In genomic region chr9:93941493-93941892, GRCh38 we compare ENCODE assay signal across 22 cellular contexts. TPM values are rescaled to one million over a fixed set of nuclear protein-coding genes. Genes with fewer than 3 reads are reported as not detected.
"Had no signal": no experiment of that assay in that cellular context is flagged by ENCODE, and none has a peak within 500 bp of the region (broad histone marks: within the 10 kb centered on the region; RNA-seq: fewer than 3 reads in every experiment).

No MANE protein-coding gene starts in this region.

- ATAC-seq: activated CD8-positive, alpha-beta memory T cell treated with anti-CD3 and anti-CD28 coated beads, Interleukin-2, amount 10 ng/mL, durations not matched to agents 7 days and 5 days; activated CD8-positive, alpha-beta T cell treated with anti-CD3 and anti-CD28 coated beads, Interleukin-2, amount 10 ng/mL, durations not matched to agents 7 days and 5 days; heart right ventricle; left lung; lower lobe of right lung; naive thymus-derived CD8-positive, alpha-beta T cell; WTC11 had no signal

- H3K4me3 ChIP-seq: breast epithelium, heart right ventricle, left lung, lower lobe of right lung, right atrium auricular region, thoracic aorta had no signal

- H3K9me3 ChIP-seq: breast epithelium, heart right ventricle, left lung, lower lobe of right lung, right atrium auricular region, thoracic aorta had no signal

- H3K27ac ChIP-seq: breast epithelium, heart right ventricle, left lung, lower lobe of right lung, right atrium auricular region, thoracic aorta had no signal

- H3K36me3 ChIP-seq: breast epithelium, heart right ventricle, left lung, lower lobe of right lung, right atrium auricular region, thoracic aorta had no signal

- DNase-seq: activated CD8-positive, alpha-beta memory T cell treated with anti-CD3 and anti-CD28 coated beads, Interleukin-2, amount 10 ng/mL, durations not matched to agents 7 days and 5 days; activated CD8-positive, alpha-beta T cell treated with anti-CD3 and anti-CD28 coated beads, Interleukin-2, amount 10 ng/mL, durations not matched to agents 7 days and 5 days; activated gamma-delta T cell; activated naive CD4-positive, alpha-beta T cell treated with anti-CD3 and anti-CD28 coated beads, Interleukin-2, amount 50 U/mL, for 16 hours; central memory CD4-positive, alpha-beta T cell; heart right ventricle; left lung; lower lobe of right lung; mesenchymal stem cell; naive thymus-derived CD8-positive, alpha-beta T cell; nucleus accumbens; stimulated activated naive CD4-positive, alpha-beta T cell treated with Interleukin-2 at 50 U/mL for 16 hours; T-helper 2 cell; trophoblast cell had no signal

RNA-seq across cellular contexts. Expression of gene BARX1, which starts 13.7 kb away (rescaled TPM):
- total RNA-seq: activated CD8-positive, alpha-beta memory T cell treated with anti-CD3 and anti-CD28 coated beads, Interleukin-2, amount 10 ng/mL, durations not matched to agents 7 days and 5 days; endothelial cell of umbilical vein; glomerular endothelial cell; left lung; lower lobe of right lung; naive thymus-derived CD8-positive, alpha-beta T cell; pulmonary artery endothelial cell; right atrium auricular region; subcutaneous adipose tissue; thoracic aorta had no signal
- polyA plus RNA-seq: endothelial cell of umbilical vein; naive thymus-derived CD8-positive, alpha-beta T cell had no signal
